In the genomic region with DNA sequence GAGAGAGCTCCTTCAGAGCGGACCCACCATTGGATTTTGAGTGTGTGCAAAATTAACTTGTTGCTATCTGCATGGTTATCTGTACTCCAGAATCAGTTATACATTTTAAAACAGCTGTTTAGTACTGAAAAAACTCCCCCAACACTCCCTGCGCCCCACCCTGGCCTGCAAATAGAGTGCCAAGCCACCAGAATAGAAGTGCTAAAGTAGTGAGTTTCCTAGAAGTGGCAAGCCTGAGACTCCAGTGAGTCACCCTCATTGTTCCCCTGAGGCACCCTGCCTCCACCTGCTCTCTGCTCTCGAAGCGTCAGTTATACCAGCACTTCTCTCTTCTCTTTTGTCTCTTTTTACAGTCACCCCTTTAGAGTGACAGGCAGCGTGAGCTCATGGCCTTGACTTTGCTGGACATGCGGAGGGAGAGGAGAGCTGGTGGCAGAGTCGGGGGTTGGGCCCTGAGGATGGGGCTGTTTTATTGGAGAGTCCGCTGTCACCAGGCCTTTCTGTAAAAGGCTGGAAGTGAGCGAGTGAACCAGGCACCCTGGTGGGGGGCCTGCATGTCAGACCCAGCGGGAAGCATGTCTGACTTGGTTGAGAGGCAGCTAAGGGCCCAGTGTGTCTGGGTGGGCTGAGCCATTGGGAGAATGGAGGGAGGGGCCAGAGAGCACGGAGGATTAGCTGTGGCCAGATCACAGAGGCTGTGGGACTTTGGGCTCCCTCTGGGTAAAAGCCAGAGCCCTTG, we compare ENCODE assay signal across 8 cellular contexts. TPM values are rescaled to one million over a fixed set of nuclear protein-coding genes. Genes with fewer than 3 reads are reported as not detected.
DNase-seq lines count a peak whose midpoint lies in the region; ATAC-seq, FAIRE-seq and TF ChIP-seq lines count a peak whose summit lies in the region.

No MANE protein-coding gene starts in this region.

- POLR2A ChIA-PET in HepG2 (lab: Yijun Ruan, JAX), result interaction anchor here (1.3 to 1.9 kb wide), 2 partner anchors 286 to 288 kb away, joined by 4 to 5 read pairs; a partner anchor contains a TSS

- ATAC-seq in HepG2 (peak; percentile 76), right lobe of liver (no peak), HG03045 (IDR thresholded peaks at IDR 0.05; ENCODE audit: unreplicated experiment) (peak; percentile 64)

- H3K27me3 ChIP-seq in HepG2 (ENCODE audit: control insufficient read depth in 1 of 2, insufficient read depth in 2 of 2, low read length in 2 of 2), result no peaks in the 10 kb centered on the region
- H3K27me3 ChIP-seq in right lobe of liver, result no peaks in the 10 kb centered on the region

- TF ChIP-seq POLR2A in HepG2 (IDR thresholded peaks at IDR 0.05; ENCODE audit: insufficient read depth in 1 of 2, low read depth in 2 of 2, low read length in 2 of 2), result no peak
- no peak for TF ChIP-seq POLR2A in right lobe of liver (IDR thresholded peaks at IDR 0.05)

- CTCF ChIA-PET in HepG2 (lab: Yijun Ruan, JAX; ENCODE audit: low intra/inter-chr PET ratio, low total read pairs), result no interaction called here

- H3K27ac ChIP-seq in HepG2 (ENCODE audit: extremely low read length, insufficient read depth, low read length) (peak overlapping the region; percentile 59), right lobe of liver (no peak overlapping the region)

- peaks cover 96% of the 10 kb centered on the region for H3K79me2 ChIP-seq in HepG2 (ENCODE audit: insufficient read depth, low read length)

- H3K4me2 ChIP-seq in HepG2 (ENCODE audit: low read depth, low read length), result peak overlapping the region; percentile 65

- H3K4me3 ChIP-seq in HepG2 (replicated peaks in 1 of 3; ENCODE audit: insufficient read depth in 1 of 3, low read depth in 2 of 3, low read length in 3 of 3), result peak overlapping the region in 1 of 3 experiments; percentile 27; a peak in 2 of 6 replicates
- no peak overlapping the region for H3K4me3 ChIP-seq in right lobe of liver

- intact Hi-C loops in HepG2 (cut with micrococcal nuclease; ENCODE audit: unreplicated experiment), result loop anchor here (1.0 to 2.0 kb wide), 2 partner anchors 9 to 13 kb away; no protein-coding TSS in a partner anchor
- intact Hi-C loops in right lobe of liver (cut with DNase I), result loop anchor here in 1 of 2 donors (5.0 kb wide), 1 partner anchor 58 kb away; no protein-coding TSS in a partner anchor

- no peaks in the 10 kb centered on the region for H3K9me3 ChIP-seq in HepG2 (ENCODE audit: low read length)
- no peaks in the 10 kb centered on the region for H3K9me3 ChIP-seq in right lobe of liver

- TF ChIP-seq CTCF in HepG2 (CRISPR knock-in tag; IDR thresholded peaks at IDR 0.05) (no peak), right lobe of liver (IDR thresholded peaks at IDR 0.05) (no peak)

- in situ Hi-C loops in HepG2 (cut with HindIII; ENCODE audit: extremely low pct_ligation_motif_present, low pct_unique_long_range_greater_than_20kb), result loop anchor here (10.0 kb wide), 1 partner anchor 285 kb away; a partner anchor contains a TSS

- no TSS peak for BruUV-seq in HepG2 (replicated peaks; lab: Mats Ljungman, UMichigan)

- no peak for TF ChIP-seq EP300 in HepG2 (IDR thresholded peaks at IDR 0.05; ENCODE audit: low read depth in 2 of 2, low read length in 2 of 2)
- no peak for TF ChIP-seq EP300 in HepG2 (CRISPR knock-in tag; IDR thresholded peaks at IDR 0.05; ENCODE audit: borderline replicate concordance)

- 39% methylated on average over 11 of the region's 11 CpGs for WGBS in HepG2 (ENCODE audit: low lambda C conversion rate)
- 88% methylated on average over 4 of the region's 11 CpGs for WGBS in right lobe of liver (ENCODE audit: insufficient coverage, low coverage, low lambda C conversion rate, missing lambda C conversion rate)

- H3K36me3 ChIP-seq in HepG2 (replicated peaks in 1 of 2; ENCODE audit: control insufficient read depth in 1 of 2, insufficient read depth in 2 of 2, low read length in 2 of 2) (peaks cover 0 to 5% of the 10 kb centered on the region in 2 experiments; a peak in 1 of 5 replicates), right lobe of liver (no peaks in the 10 kb centered on the region)

- peaks cover 89% of the 10 kb centered on the region for H4K20me1 ChIP-seq in HepG2 (ENCODE audit: insufficient read depth, low read length)

- peaks cover 87% of the 10 kb centered on the region for H3K4me1 ChIP-seq in HepG2 (ENCODE audit: insufficient read depth, low read length)
- peaks cover 0 to 45% (median 21%) of the 10 kb centered on the region in 4 donors for H3K4me1 ChIP-seq in right lobe of liver

- peak; percentile 28 for FAIRE-seq in HepG2 (lab: Jason Lieb, UNC)

- H2AFZ ChIP-seq in HepG2 (ENCODE audit: low read length), result no peak overlapping the region

- no peak; the same call in 1 of the 2 replicates for TF ChIP-seq RAD21 in HepG2 (CRISPR knock-in tag; IDR thresholded peaks at IDR 0.05)

- DNase-seq in HepG2 (ENCODE audit: low spot score) (peak; percentile 82), right lobe of liver (no peak), NCI-H2171 (lab: John Stamatoyannopoulos, UW) (peak; percentile 44), germinal center (ENCODE audit: low spot score) (peak; percentile 62), midbrain (lab: John Stamatoyannopoulos, UW) (no peak)
- peak; percentile 77 for DNase-seq in activated CD8-positive, alpha-beta memory T cell treated with anti-CD3 and anti-CD28 coated beads, Interleukin-2, amount 50 U/mL, for 48 hours
- peak; percentile 43 to 62 for DNase-seq in stimulated activated CD4-positive, alpha-beta T cell treated with anti-CD3 and anti-CD28 coated beads, Interleukin-1b, Interleukin-23, amount 100 ng/mL, for 4 hours (ENCODE audit: low read depth in 2 of 2)

- peak overlapping the region; percentile 47 for H3K9ac ChIP-seq in HepG2 (ENCODE audit: insufficient read depth, low read depth, low read length)

TF ChIP-seq in HepG2, 621 proteins besides CTCF, POLR2A, EP300 and RAD21 (continues in another document):
- TF ChIP-seq SETDB1 (CRISPR knock-in tag; IDR thresholded peaks at IDR 0.05; ENCODE audit: borderline replicate concordance) (no peak), ZNF563 (CRISPR knock-in tag; IDR thresholded peaks at IDR 0.05) (no peak), ZNF263 (CRISPR knock-in tag; IDR thresholded peaks at IDR 0.05) (peak; percentile 42; the same call in 1 of the 2 replicates), MAZ (IDR thresholded peaks at IDR 0.05; ENCODE audit: borderline replicate concordance, low read depth, low read length) (no peak), MAZ (CRISPR knock-in tag; IDR thresholded peaks at IDR 0.05; ENCODE audit: low read depth) (no peak; the same call in 1 of the 2 replicates), ETV6 (CRISPR knock-in tag; conservative IDR thresholded peaks at IDR 0.05) (no peak), ZNF737 (CRISPR knock-in tag; IDR thresholded peaks at IDR 0.05; ENCODE audit: borderline replicate concordance) (no peak), FOXA3 (CRISPR knock-in tag; IDR thresholded peaks at IDR 0.05) (peak; percentile 17; the same call in 1 of the 2 replicates), KDM5B (CRISPR knock-in tag; IDR thresholded peaks at IDR 0.05; ENCODE audit: borderline replicate concordance) (peak; percentile 73; the same call in 1 of the 2 replicates)
- TF ChIP-seq, protein P1, sequence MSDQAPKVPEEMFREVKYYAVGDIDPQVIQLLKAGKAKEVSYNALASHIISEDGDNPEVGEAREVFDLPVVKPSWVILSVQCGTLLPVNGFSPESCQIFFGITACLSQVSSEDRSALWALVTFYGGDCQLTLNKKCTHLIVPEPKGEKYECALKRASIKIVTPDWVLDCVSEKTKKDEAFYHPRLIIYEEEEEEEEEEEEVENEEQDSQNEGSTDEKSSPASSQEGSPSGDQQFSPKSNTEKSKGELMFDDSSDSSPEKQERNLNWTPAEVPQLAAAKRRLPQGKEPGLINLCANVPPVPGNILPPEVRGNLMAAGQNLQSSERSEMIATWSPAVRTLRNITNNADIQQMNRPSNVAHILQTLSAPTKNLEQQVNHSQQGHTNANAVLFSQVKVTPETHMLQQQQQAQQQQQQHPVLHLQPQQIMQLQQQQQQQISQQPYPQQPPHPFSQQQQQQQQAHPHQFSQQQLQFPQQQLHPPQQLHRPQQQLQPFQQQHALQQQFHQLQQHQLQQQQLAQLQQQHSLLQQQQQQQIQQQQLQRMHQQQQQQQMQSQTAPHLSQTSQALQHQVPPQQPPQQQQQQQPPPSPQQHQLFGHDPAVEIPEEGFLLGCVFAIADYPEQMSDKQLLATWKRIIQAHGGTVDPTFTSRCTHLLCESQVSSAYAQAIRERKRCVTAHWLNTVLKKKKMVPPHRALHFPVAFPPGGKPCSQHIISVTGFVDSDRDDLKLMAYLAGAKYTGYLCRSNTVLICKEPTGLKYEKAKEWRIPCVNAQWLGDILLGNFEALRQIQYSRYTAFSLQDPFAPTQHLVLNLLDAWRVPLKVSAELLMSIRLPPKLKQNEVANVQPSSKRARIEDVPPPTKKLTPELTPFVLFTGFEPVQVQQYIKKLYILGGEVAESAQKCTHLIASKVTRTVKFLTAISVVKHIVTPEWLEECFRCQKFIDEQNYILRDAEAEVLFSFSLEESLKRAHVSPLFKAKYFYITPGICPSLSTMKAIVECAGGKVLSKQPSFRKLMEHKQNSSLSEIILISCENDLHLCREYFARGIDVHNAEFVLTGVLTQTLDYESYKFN (CRISPR knock-in tag; conservative IDR thresholded peaks at IDR 0.05), result peak; percentile 55; the same call in 1 of the 2 replicates

RNA-seq across cellular contexts. Expression of a gene that starts 10.4 kb away (rescaled TPM):
- total RNA-seq in HepG2 (2016; rRNA removed; fragmentation: Illumina TruSeq; extraction: Trizol), result 44.8 and 70.0 TPM in 2 replicates
- total RNA-seq in HepG2 (2016; cell fraction: cytosol; rRNA removed; fragmentation: Illumina TruSeq; extraction: Trizol; ENCODE audit: low read depth), result 11.8 and 13.5 TPM in 2 replicates
- 36.8 and 73.6 TPM in 2 replicates for total RNA-seq in HepG2 (2016; cell fraction: insoluble cytoplasmic fraction; rRNA removed; fragmentation: Illumina TruSeq; extraction: Trizol)
- total RNA-seq in HepG2 (2016; cell fraction: membrane; rRNA removed; fragmentation: Illumina TruSeq; extraction: Trizol), result 11.5 and 15.2 TPM in 2 replicates
- total RNA-seq in HepG2 (2016; cell fraction: nucleus; rRNA removed; fragmentation: Illumina TruSeq; extraction: Trizol), result 129 and 155 TPM in 2 replicates
- 38.3 and 54.8 TPM in 2 replicates for polyA plus RNA-seq in HepG2 (2011; rRNA removed)
- 32.3 and 42.3 TPM in 2 replicates for polyA plus RNA-seq in HepG2 (2011; cell fraction: cytosol; rRNA removed)
- polyA plus RNA-seq in HepG2 (2011; cell fraction: nucleus; rRNA removed), result 77.8 and 83.2 TPM in 2 replicates
- polyA plus RNA-seq in HepG2 (2012), result 98.1 and 112 TPM in 2 replicates
- polyA plus RNA-seq in HepG2 (2016; cell fraction: cytosol; fragmentation: Illumina TruSeq; extraction: Trizol; ENCODE audit: low read depth), result 1.3 and 1.8 TPM in 2 replicates
- 22.6 and 26.7 TPM in 2 replicates for polyA plus RNA-seq in HepG2 (2016; cell fraction: insoluble cytoplasmic fraction; fragmentation: Illumina TruSeq; extraction: Trizol; ENCODE audit: low read depth)
- polyA plus RNA-seq in HepG2 (2016; cell fraction: membrane; fragmentation: Illumina TruSeq; extraction: Trizol; ENCODE audit: low read depth), result 1.8 and 3.1 TPM in 2 replicates
- 85.6 and 90.1 TPM in 2 replicates for polyA plus RNA-seq in HepG2 (2016; cell fraction: nucleus; fragmentation: Illumina TruSeq; extraction: Trizol; ENCODE audit: insufficient read depth, low read depth)
- polyA minus RNA-seq in HepG2 (2011; rRNA and poly(A)+ RNA removed; ENCODE audit: low replicate concordance), result 33.0 and 141 TPM in 2 replicates
- polyA minus RNA-seq in HepG2 (2011; cell fraction: cytosol; rRNA and poly(A)+ RNA removed), result 119 and 184 TPM in 2 replicates
- polyA minus RNA-seq in HepG2 (2011; cell fraction: nucleus; rRNA and poly(A)+ RNA removed), result 265 and 283 TPM in 2 replicates
- 10 to 100 TPM; 50.3 to 81.0 (median 67.1) TPM for total RNA-seq in right lobe of liver

Comparison
In these comparisons a context has a peak if more than half of its experiments do, and no peak if none do; other contexts are left out.
1. ATAC-seq: peak in HepG2 (single experiment) and HG03045 (single experiment); none in right lobe of liver (0 of 4).
2. DNase-seq: peak in HepG2 (single experiment), NCI-H2171 (single experiment), activated CD8-positive, alpha-beta memory T cell treated with anti-CD3 and anti-CD28 coated beads, Interleukin-2, amount 50 U/mL, for 48 hours (single experiment), germinal center (single experiment) and stimulated activated CD4-positive, alpha-beta T cell treated with anti-CD3 and anti-CD28 coated beads, Interleukin-1b, Interleukin-23, amount 100 ng/mL, for 4 hours (2 of 2); none in right lobe of liver (0 of 3) and midbrain (single experiment).